In the genomic region with DNA sequence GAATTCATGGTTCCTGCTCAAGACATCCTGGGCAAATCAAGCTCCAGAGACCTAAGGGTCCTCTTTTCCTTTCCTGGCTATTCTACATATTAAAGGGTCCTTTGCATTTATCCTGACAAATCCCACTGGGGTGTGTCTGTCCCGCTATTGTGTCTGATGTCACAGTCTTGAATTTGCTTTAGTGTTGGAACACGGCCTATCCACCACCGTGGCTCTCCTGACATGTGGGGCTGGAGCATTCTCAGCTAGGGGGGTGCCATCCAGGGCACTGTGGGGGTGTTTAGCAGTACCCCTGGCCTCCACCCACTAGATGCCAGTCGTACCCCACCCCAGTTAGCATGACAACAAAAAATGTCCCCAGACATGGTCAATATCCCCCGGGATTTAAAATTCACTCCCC, we compare ENCODE assay signal across 13 cellular contexts.
"Had no signal": no experiment of that assay in that cellular context is flagged by ENCODE, and none has a peak within 500 bp of the region (broad histone marks: within the 10 kb centered on the region; RNA-seq: fewer than 3 reads in every experiment).

No MANE protein-coding gene starts in this region.

- H3K4me3 ChIP-seq: adrenal gland, colonic mucosa, lung, thyroid gland, uterus had no signal

- H3K27me3 ChIP-seq: colonic mucosa, thyroid gland, uterus had no signal

- H3K27ac Mint-ChIP-seq: nephron had no signal

- H3K4me1 ChIP-seq: adrenal gland, uterus had no signal

- ATAC-seq: left colon had no signal

- H3K9me3 ChIP-seq: adrenal gland, colonic mucosa, thyroid gland, uterus had no signal

- H3K27ac ChIP-seq: adrenal gland, colonic mucosa, thyroid gland, uterus had no signal

- H3K4me3 Mint-ChIP-seq: nephron had no signal

- DNase-seq: activated CD4-positive, alpha-beta T cell treated with anti-CD3 and anti-CD28 coated beads for 1 hour; activated T-cell treated with anti-CD3 and anti-CD28 coated beads for 4 hours; adrenal gland; colonic mucosa; foreskin melanocyte; stimulated activated CD4-positive, alpha-beta T cell treated with anti-CD3 and anti-CD28 coated beads, Interleukin-12 subunit alpha, Interleukin-12 subunit beta, amount 100 ng/mL, for 4 hours; stimulated activated CD4-positive, alpha-beta T cell treated with anti-CD3 and anti-CD28 coated beads, Interleukin-2, amount 100 ng/mL, for 48 hours; T-helper 9 cell; thyroid gland; uterus had no signal

- H3K36me3 ChIP-seq: adrenal gland, colonic mucosa, thyroid gland, uterus had no signal

- H3K9me3 Mint-ChIP-seq: nephron had no signal
